38 cellular contexts compared by ENCODE assay signal in genomic region chr5:144024085-144024484, GRCh38.
"Had no signal": no experiment of that assay in that cellular context is flagged by ENCODE, and none has a peak within 500 bp of the region (broad histone marks: within the 10 kb centered on the region; RNA-seq: fewer than 3 reads in every experiment).

No MANE protein-coding gene starts in this region.

- DNase-seq: activated effector memory CD4-positive, alpha-beta T cell treated with anti-CD3 and anti-CD28 coated beads, Interleukin-2, amount 50 U/mL, for 16 hours; activated effector memory CD4-positive, alpha-beta T cell treated with Interleukin-2 at 50 U/mL for 16 hours; activated gamma-delta T cell; activated gamma-delta T cell treated with Interleukin-2 at 50 U/mL for 16 hours; activated naive CD4-positive, alpha-beta T cell; activated naive CD4-positive, alpha-beta T cell treated with anti-CD3 and anti-CD28 coated beads for 36 hours; activated naive CD4-positive, alpha-beta T cell treated with anti-CD3 and anti-CD28 coated beads, Interleukin-2, amount 10 ng/mL, durations not matched to agents 7 days and 5 days; activated naive CD4-positive, alpha-beta T cell treated with anti-CD3 and anti-CD28 coated beads, Interleukin-2, amount 50 U/mL, for 16 hours; activated naive CD4-positive, alpha-beta T cell treated with Interleukin-2 at 50 U/mL for 16 hours; activated naive CD8-positive, alpha-beta T cell treated with anti-CD3 and anti-CD28 coated beads for 36 hours; activated naive CD8-positive, alpha-beta T cell treated with anti-CD3 and anti-CD28 coated beads, Interleukin-2, amount 10 ng/mL, durations not matched to agents 7 days and 5 days; activated naive CD8-positive, alpha-beta T cell treated with anti-CD3 and anti-CD28 coated beads, Interleukin-2, amount 50 U/mL, for 24 hours; activated T-cell treated with anti-CD3 and anti-CD28 coated beads, Interleukin-2, amount 50 U/mL, for 24 hours; activated T-cell treated with anti-CD3 and anti-CD28 coated beads, Interleukin-2, amount 50 U/mL, for 4 hours; activated T-cell treated with anti-CD3 and anti-CD28 coated beads, Interleukin-2, amount 50 U/mL, for 48 hours; activated T-cell treated with anti-CD3 and anti-CD28 coated beads, Interleukin-2, amount 50 U/mL, for 72 hours; adrenal gland; amniotic stem cell; amygdala; anterior cingulate cortex; aorta; body of pancreas; brain microvascular endothelial cell; caudate nucleus; central memory CD4-positive, alpha-beta T cell; cerebellar nuclear complex had no signal

- H3K27ac ChIP-seq: adrenal gland, ascending aorta, body of pancreas, brain microvascular endothelial cell, breast epithelium, cardiac muscle cell had no signal

- H3K9me3 ChIP-seq: adrenal gland, ascending aorta, body of pancreas, breast epithelium had no signal

- H3K4me1 ChIP-seq: adrenal gland, body of pancreas, breast epithelium had no signal

- H3K4me3 Mint-ChIP-seq: activated naive CD4-positive, alpha-beta T cell treated with anti-CD3 and anti-CD28 coated beads for 36 hours; activated naive CD4-positive, alpha-beta T cell treated with anti-CD3 and anti-CD28 coated beads, Interleukin-2, amount 10 ng/mL, durations not matched to agents 7 days and 5 days; activated naive CD4-positive, alpha-beta T cell treated with anti-CD3 and anti-CD28 coated beads, Interleukin-2, amount 50 U/mL, for 24 hours; activated naive CD8-positive, alpha-beta T cell; activated naive CD8-positive, alpha-beta T cell treated with anti-CD3 and anti-CD28 coated beads for 36 hours; activated naive CD8-positive, alpha-beta T cell treated with anti-CD3 and anti-CD28 coated beads, Interleukin-2, amount 10 ng/mL, durations not matched to agents 7 days and 5 days; activated naive CD8-positive, alpha-beta T cell treated with anti-CD3 and anti-CD28 coated beads, Interleukin-2, amount 50 U/mL, for 24 hours; activated T-cell treated with anti-CD3 and anti-CD28 coated beads, Interleukin-2, amount 50 U/mL, for 24 hours; activated T-cell treated with anti-CD3 and anti-CD28 coated beads, Interleukin-2, amount 50 U/mL, for 4 hours; activated T-cell treated with anti-CD3 and anti-CD28 coated beads, Interleukin-2, amount 50 U/mL, for 72 hours; activated T-helper 1 cell treated with anti-CD3 and anti-CD28 coated beads, Interleukin-12 subunit alpha, Interleukin-12 subunit beta, Interleukin-2, Interleukin-4 antibody, amounts not matched to agents 30 ng/mL and 10 ng/mL and 1 ng/mL, durations not matched to agents 14 hours and 24 hours and 36 hours; activated T-helper 17 cell treated with anti-CD3 and anti-CD28 coated beads, Interleukin-2, amount 50 U/mL, for 72 hours; brain; central memory CD8-positive, alpha-beta T cell had no signal

- H3K27ac Mint-ChIP-seq: activated naive CD4-positive, alpha-beta T cell treated with anti-CD3 and anti-CD28 coated beads for 36 hours; activated naive CD4-positive, alpha-beta T cell treated with anti-CD3 and anti-CD28 coated beads, Interleukin-2, amount 10 ng/mL, durations not matched to agents 7 days and 5 days; activated naive CD4-positive, alpha-beta T cell treated with anti-CD3 and anti-CD28 coated beads, Interleukin-2, amount 50 U/mL, for 24 hours; activated naive CD4-positive, alpha-beta T cell treated with anti-CD3 and anti-CD28 coated beads, Interleukin-2, amount 50 U/mL, for 72 hours; activated naive CD8-positive, alpha-beta T cell; activated naive CD8-positive, alpha-beta T cell treated with anti-CD3 and anti-CD28 coated beads for 36 hours; activated naive CD8-positive, alpha-beta T cell treated with anti-CD3 and anti-CD28 coated beads, Interleukin-2, amount 10 ng/mL, durations not matched to agents 7 days and 5 days; activated naive CD8-positive, alpha-beta T cell treated with anti-CD3 and anti-CD28 coated beads, Interleukin-2, amount 50 U/mL, for 24 hours; activated T-cell treated with anti-CD3 and anti-CD28 coated beads, Interleukin-2, amount 50 U/mL, for 24 hours; activated T-cell treated with anti-CD3 and anti-CD28 coated beads, Interleukin-2, amount 50 U/mL, for 72 hours; activated T-helper 1 cell treated with anti-CD3 and anti-CD28 coated beads, Interleukin-12 subunit alpha, Interleukin-12 subunit beta, Interleukin-2, Interleukin-4 antibody, amounts not matched to agents 30 ng/mL and 10 ng/mL and 1 ng/mL, durations not matched to agents 14 hours and 24 hours and 36 hours; activated T-helper 17 cell treated with anti-CD3 and anti-CD28 coated beads, Interleukin-2, amount 50 U/mL, for 72 hours; activated T-helper 2 cell treated with anti-CD3 and anti-CD28 coated beads, Interferon-gamma antibody, Interleukin-2, Interleukin-4, amounts not matched to agents 10 μg/mL and 5 μg/mL and 100 μg/mL, durations not matched to agents 14 hours and 24 hours and 36 hours; brain had no signal

- H3K36me3 ChIP-seq: adrenal gland, ascending aorta, brain microvascular endothelial cell, breast epithelium, cardiac muscle cell had no signal

- FAIRE-seq: bronchial epithelial cell had no signal

- H3K27me3 Mint-ChIP-seq: activated naive CD8-positive, alpha-beta T cell; activated naive CD8-positive, alpha-beta T cell treated with anti-CD3 and anti-CD28 coated beads, Interleukin-2, amount 10 ng/mL, durations not matched to agents 7 days and 5 days; activated T-cell treated with anti-CD3 and anti-CD28 coated beads, Interleukin-2, amount 50 U/mL, for 24 hours; brain had no signal

- H3K27me3 ChIP-seq: adrenal gland, ascending aorta, body of pancreas, brain microvascular endothelial cell, breast epithelium, cardiac muscle cell had no signal

- H3K4me1 Mint-ChIP-seq: activated naive CD4-positive, alpha-beta T cell treated with anti-CD3 and anti-CD28 coated beads, Interleukin-2, amount 10 ng/mL, durations not matched to agents 7 days and 5 days; activated naive CD4-positive, alpha-beta T cell treated with anti-CD3 and anti-CD28 coated beads, Interleukin-2, amount 50 U/mL, for 24 hours; activated naive CD8-positive, alpha-beta T cell treated with anti-CD3 and anti-CD28 coated beads for 36 hours; activated naive CD8-positive, alpha-beta T cell treated with anti-CD3 and anti-CD28 coated beads, Interleukin-2, amount 10 ng/mL, durations not matched to agents 7 days and 5 days; activated naive CD8-positive, alpha-beta T cell treated with anti-CD3 and anti-CD28 coated beads, Interleukin-2, amount 50 U/mL, for 24 hours; activated T-helper 17 cell treated with anti-CD3 and anti-CD28 coated beads, Interleukin-2, amount 50 U/mL, for 72 hours; central memory CD8-positive, alpha-beta T cell had no signal

- H3K4me3 ChIP-seq: adrenal gland, ascending aorta, body of pancreas, breast epithelium, cardiac muscle cell had no signal

- H3K36me3 Mint-ChIP-seq: activated naive CD4-positive, alpha-beta T cell treated with anti-CD3 and anti-CD28 coated beads, Interleukin-2, amount 10 ng/mL, durations not matched to agents 7 days and 5 days; activated naive CD8-positive, alpha-beta T cell treated with anti-CD3 and anti-CD28 coated beads for 36 hours; activated naive CD8-positive, alpha-beta T cell treated with anti-CD3 and anti-CD28 coated beads, Interleukin-2, amount 10 ng/mL, durations not matched to agents 7 days and 5 days; brain had no signal

- ATAC-seq: activated naive CD8-positive, alpha-beta T cell treated with anti-CD3 and anti-CD28 coated beads, Interleukin-2, amount 50 U/mL, for 24 hours; activated T-cell treated with anti-CD3 and anti-CD28 coated beads, Interleukin-2, amount 50 U/mL, for 4 hours; body of pancreas had no signal
